In genomic region chrX:71667328-71668247, GRCh38 we compare ENCODE assay signal across 14 cellular contexts.
"Had no signal": no experiment of that assay in that cellular context is flagged by ENCODE, and none has a peak within 500 bp of the region (broad histone marks: within the 10 kb centered on the region; RNA-seq: fewer than 3 reads in every experiment).

Gene LOC101059915 (plus strand): TSS chrX:71667546.

- DNase-seq: activated naive CD4-positive, alpha-beta T cell treated with anti-CD3 and anti-CD28 coated beads, Interleukin-2, amount 50 U/mL, for 16 hours; activated T-cell treated with anti-CD3 and anti-CD28 coated beads, Interleukin-2, amount 50 U/mL, for 24 hours; endodermal cell; islet precursor cell; mammary epithelial cell; naive thymus-derived CD4-positive, alpha-beta T cell; stimulated activated CD4-positive, alpha-beta T cell treated with anti-CD3 and anti-CD28 coated beads, Interleukin-12 subunit alpha, Interleukin-12 subunit beta, amount 100 ng/mL, for 4 hours; stimulated activated CD4-positive, alpha-beta T cell treated with anti-CD3 and anti-CD28 coated beads, Interleukin-2, amount 100 ng/mL, for 24 hours; stomach; T-helper 9 cell had no signal

- H3K4me3 Mint-ChIP-seq: activated T-cell treated with anti-CD3 and anti-CD28 coated beads, Interleukin-2, amount 50 U/mL, for 24 hours; endodermal cell; naive thymus-derived CD4-positive, alpha-beta T cell had no signal

- H3K4me3 ChIP-seq: gastroesophageal sphincter, stomach had no signal

- H3K4me1 Mint-ChIP-seq: endodermal cell had no signal

- ATAC-seq: gastroesophageal sphincter; left lobe of liver; naive thymus-derived CD4-positive, alpha-beta T cell had no signal

- H3K9me3 Mint-ChIP-seq: activated T-cell treated with anti-CD3 and anti-CD28 coated beads, Interleukin-2, amount 50 U/mL, for 24 hours had no signal

- H3K27me3 ChIP-seq: gastroesophageal sphincter, stomach had no signal

- H3K9me3 ChIP-seq: gastroesophageal sphincter, neutrophil, stomach had no signal

- H3K27ac ChIP-seq: gastroesophageal sphincter, neutrophil, parathyroid adenoma, stomach had no signal

- H3K4me1 ChIP-seq: gastroesophageal sphincter, parathyroid adenoma, stomach had no signal

- H3K36me3 ChIP-seq: gastroesophageal sphincter, neutrophil, stomach had no signal

- H3K27ac Mint-ChIP-seq: activated T-cell treated with anti-CD3 and anti-CD28 coated beads, Interleukin-2, amount 50 U/mL, for 24 hours; endodermal cell; naive thymus-derived CD4-positive, alpha-beta T cell had no signal

- H3K36me3 Mint-ChIP-seq: naive thymus-derived CD4-positive, alpha-beta T cell had no signal

- H3K9ac ChIP-seq: parathyroid adenoma had no signal
